ENCODE assay signal across 10 cellular contexts in the genomic region with DNA sequence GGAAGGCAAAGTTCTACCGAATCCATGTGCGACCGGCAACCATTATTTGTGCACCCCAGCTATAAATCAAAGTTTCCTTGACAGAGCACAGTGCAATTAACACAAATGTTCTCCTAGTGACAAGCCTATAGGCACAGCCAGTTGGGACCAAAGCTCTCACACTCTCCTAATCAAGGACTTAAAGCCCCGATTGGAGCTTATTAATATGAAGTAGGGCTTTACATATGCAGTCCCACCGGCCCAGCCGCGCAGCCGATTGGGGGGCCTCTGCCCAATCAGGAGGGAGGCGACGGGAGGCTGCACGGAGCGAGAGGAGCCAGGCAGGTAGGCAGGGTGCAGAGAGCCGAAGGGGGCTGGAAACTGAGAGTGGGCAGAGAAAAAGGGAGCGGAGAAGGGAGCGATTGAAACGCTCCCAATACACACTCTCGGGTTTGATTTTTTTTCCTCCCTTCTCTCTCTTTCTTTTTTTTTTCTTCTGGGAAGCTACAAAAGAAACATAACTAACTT. TPM values are rescaled to one million over a fixed set of nuclear protein-coding genes. Genes with fewer than 3 reads are reported as not detected.
DNase-seq lines count a peak whose midpoint lies in the region; ATAC-seq and TF ChIP-seq lines count a peak whose summit lies in the region.
"Had no signal": no experiment of that assay in that cellular context is flagged by ENCODE, and none has a peak within 500 bp of the region (broad histone marks: within the 10 kb centered on the region; RNA-seq: fewer than 3 reads in every experiment).

Gene ESRRG, minus strand, starts transcription at position 156 of the 507 bp plus-strand sequence. Its CDS starts 130 bp downstream, at position 26.

- no peak within 1 kb of the TSS for H3K27ac Mint-ChIP-seq in MCF 10A (ENCODE audit: low read depth, unreplicated experiment)
- H3K27ac Mint-ChIP-seq: CD4-positive, CD25-positive, alpha-beta regulatory T cell had no signal

- H3K36me3 ChIP-seq in breast epithelium (no peaks in the 10 kb centered on the region), right atrium auricular region (no peaks in the 10 kb centered on the region), rectal smooth muscle tissue (ENCODE audit: control insufficient read depth, insufficient read depth, low read length) (no peaks in the 10 kb centered on the region)

- no peaks in the 10 kb centered on the region for H3K9me3 ChIP-seq in breast epithelium
- H3K9me3 ChIP-seq in right atrium auricular region: no peaks in the 10 kb centered on the region

- H3K27me3 ChIP-seq in breast epithelium: no peaks in the 10 kb centered on the region
- no peaks in the 10 kb centered on the region for H3K27me3 ChIP-seq in right atrium auricular region
- H3K27me3 ChIP-seq in rectal smooth muscle tissue (ENCODE audit: control insufficient read depth, insufficient read depth, low read length): no peaks in the 10 kb centered on the region

- CTCF ChIA-PET in MCF 10A (lab: Yijun Ruan, JAX): interaction anchor here (0.6 to 1.4 kb wide), 13 partner anchors 10 to 1471 kb away, joined by 3 to 7 read pairs (median 3); no protein-coding TSS in a partner anchor

- TF ChIP-seq POLR2A in breast epithelium (IDR thresholded peaks at IDR 0.05): no peak

- ATAC-seq in HG02870 (IDR thresholded peaks at IDR 0.05; ENCODE audit: unreplicated experiment): no peak
- ATAC-seq in GM19397 (IDR thresholded peaks at IDR 0.05; ENCODE audit: unreplicated experiment): no peak
- ATAC-seq in GM21529 (IDR thresholded peaks at IDR 0.05; ENCODE audit: unreplicated experiment): no peak

- intact Hi-C loops in breast epithelium (cut with DNase I; ENCODE audit: low total_unique reads): no loop called here
- intact Hi-C loops in MCF 10A (cut with micrococcal nuclease): loop anchor here (5.0 kb wide), 1 partner anchor 411 kb away; no protein-coding TSS in a partner anchor

- H3K4me3 ChIP-seq in breast epithelium (peak within 1 kb of the TSS; percentile 12 to 64 (median 55)), right atrium auricular region (peak within 1 kb of the TSS; percentile 50 to 52), rectal smooth muscle tissue (ENCODE audit: low read length) (peak within 1 kb of the TSS; percentile 61)

- H3K9ac ChIP-seq in rectal smooth muscle tissue (ENCODE audit: low read length): no peak within 1 kb of the TSS

- H3K36me3 Mint-ChIP-seq in MCF 10A (ENCODE audit: insufficient read depth, unreplicated experiment): no peaks in the 10 kb centered on the region
- H3K36me3 Mint-ChIP-seq: CD4-positive, CD25-positive, alpha-beta regulatory T cell had no signal

- BruUV-seq in MCF 10A (replicated peaks; lab: Mats Ljungman, UMichigan): no TSS peak

- H3K27me3 Mint-ChIP-seq in MCF 10A (ENCODE audit: insufficient read depth, unreplicated experiment): peaks cover 100% of the 10 kb centered on the region
- H3K27me3 Mint-ChIP-seq: CD4-positive, CD25-positive, alpha-beta regulatory T cell had no signal

- peaks cover 8% of the 10 kb centered on the region for H3K4me1 Mint-ChIP-seq in MCF 10A (ENCODE audit: insufficient read depth, unreplicated experiment)
- H3K4me1 Mint-ChIP-seq: CD4-positive, CD25-positive, alpha-beta regulatory T cell had no signal

- no peak within 1 kb of the TSS for H3K27ac ChIP-seq in breast epithelium
- peak within 1 kb of the TSS; percentile 29 to 75 for H3K27ac ChIP-seq in right atrium auricular region
- H3K27ac ChIP-seq in rectal smooth muscle tissue (ENCODE audit: low read depth, low read length): no peak within 1 kb of the TSS

- POLR2A ChIA-PET in MCF 10A (lab: Yijun Ruan, JAX): no interaction called here

- TF ChIP-seq CTCF in breast epithelium (IDR thresholded peaks at IDR 0.05) (no peak), MCF 10A (IDR thresholded peaks at IDR 0.05; ENCODE audit: unreplicated experiment) (no peak), right atrium auricular region (IDR thresholded peaks at IDR 0.05) (no peak)

- no peaks in the 10 kb centered on the region for H3K9me3 Mint-ChIP-seq in MCF 10A (ENCODE audit: unreplicated experiment)

- no peaks in the 10 kb centered on the region for H3K4me1 ChIP-seq in breast epithelium
- no peaks in the 10 kb centered on the region for H3K4me1 ChIP-seq in right atrium auricular region
- peaks cover 2% of the 10 kb centered on the region for H3K4me1 ChIP-seq in rectal smooth muscle tissue (ENCODE audit: control insufficient read depth, insufficient read depth, low read length)

- H3K4me3 Mint-ChIP-seq in MCF 10A (ENCODE audit: unreplicated experiment): no peak within 1 kb of the TSS
- H3K4me3 Mint-ChIP-seq: CD4-positive, CD25-positive, alpha-beta regulatory T cell had no signal

- peak; percentile 38 to 57 for DNase-seq in breast epithelium (ENCODE audit: low spot score in 2 of 2)
- no peak for DNase-seq in MCF 10A (ENCODE audit: unreplicated experiment)
- DNase-seq in SK-N-DZ (ENCODE audit: low spot score): peak; percentile 67
- no peak for DNase-seq in right atrium auricular region (ENCODE audit: low spot score)
- DNase-seq: CD4-positive, CD25-positive, alpha-beta regulatory T cell had no signal

RNA-seq across cellular contexts. Expression of gene ESRRG, which starts in this region (rescaled TPM):
- total RNA-seq in breast epithelium (1 to 10 TPM in 2 of 3 donors, under 1 TPM in 1; 0.16 to 9.1 (median 5.6) TPM), MCF 10A (2022) (0.44 TPM in 1 of 2 replicates, not detected in the other), right atrium auricular region (10 to 100 TPM; 14.3 to 38.5 TPM)
- 1.3 and 1.9 TPM in 2 replicates for polyA plus RNA-seq in SK-N-DZ (2014; cell fraction: cytosol; rRNA removed)
- polyA plus RNA-seq in SK-N-DZ (2014; cell fraction: nucleus; rRNA removed): 0.52 and 1.2 TPM in 2 replicates
- total RNA-seq: CD4-positive, CD25-positive, alpha-beta regulatory T cell; T-helper 1 cell treated with Interleukin-12 subunit alpha and Interleukin-12 subunit beta and Interleukin-4 antibody, amounts not matched to agents 30 ng/mL and 1 ng/mL, for 36 hours had no signal
- polyA plus RNA-seq: CD4-positive, CD25-positive, alpha-beta regulatory T cell had no signal

Comparison
In these comparisons a context has a peak if more than half of its experiments do, and no peak if none do; other contexts are left out.
1. DNase-seq: peak in breast epithelium (2 of 2) and SK-N-DZ (single experiment); none in MCF 10A (single experiment) and right atrium auricular region (single experiment).
2. H3K27ac ChIP-seq: peak in right atrium auricular region (2 of 2); none in breast epithelium (0 of 2) and rectal smooth muscle tissue (single experiment).
3. Peak in every context shown above with its lines, with median percentiles within 50 percentile points of each other: H3K4me3 ChIP-seq.